In genomic region chr4:110907801-110908313, GRCh38 we compare ENCODE assay signal across 1 cellular context.
TF ChIP-seq lines count a peak whose summit lies in the region.

No MANE protein-coding gene starts in this region.

TF ChIP-seq in HEK293, 187 proteins besides CTCF, POLR2A, EP300 and RAD21 (continued from another document):
- TF ChIP-seq, protein P1, sequence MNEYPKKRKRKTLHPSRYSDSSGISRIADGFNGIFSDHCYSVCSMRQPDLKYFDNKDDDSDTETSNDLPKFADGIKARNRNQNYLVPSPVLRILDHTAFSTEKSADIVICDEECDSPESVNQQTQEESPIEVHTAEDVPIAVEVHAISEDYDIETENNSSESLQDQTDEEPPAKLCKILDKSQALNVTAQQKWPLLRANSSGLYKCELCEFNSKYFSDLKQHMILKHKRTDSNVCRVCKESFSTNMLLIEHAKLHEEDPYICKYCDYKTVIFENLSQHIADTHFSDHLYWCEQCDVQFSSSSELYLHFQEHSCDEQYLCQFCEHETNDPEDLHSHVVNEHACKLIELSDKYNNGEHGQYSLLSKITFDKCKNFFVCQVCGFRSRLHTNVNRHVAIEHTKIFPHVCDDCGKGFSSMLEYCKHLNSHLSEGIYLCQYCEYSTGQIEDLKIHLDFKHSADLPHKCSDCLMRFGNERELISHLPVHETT (tag by site-specific recombination; IDR thresholded peaks at IDR 0.05), result no peak
- TF ChIP-seq ZNF223 (tag by site-specific recombination; IDR thresholded peaks at IDR 0.05), result no peak
- no peak for TF ChIP-seq ZFP69B (tag by site-specific recombination; IDR thresholded peaks at IDR 0.05)
- no peak for TF ChIP-seq ZNF362 (tag by site-specific recombination; IDR thresholded peaks at IDR 0.05)
- no peak for TF ChIP-seq ZNF596 (tag by site-specific recombination; IDR thresholded peaks at IDR 0.05)
- TF ChIP-seq ZNF626 (tag by site-specific recombination; IDR thresholded peaks at IDR 0.05), result no peak
- TF ChIP-seq, protein P2, sequence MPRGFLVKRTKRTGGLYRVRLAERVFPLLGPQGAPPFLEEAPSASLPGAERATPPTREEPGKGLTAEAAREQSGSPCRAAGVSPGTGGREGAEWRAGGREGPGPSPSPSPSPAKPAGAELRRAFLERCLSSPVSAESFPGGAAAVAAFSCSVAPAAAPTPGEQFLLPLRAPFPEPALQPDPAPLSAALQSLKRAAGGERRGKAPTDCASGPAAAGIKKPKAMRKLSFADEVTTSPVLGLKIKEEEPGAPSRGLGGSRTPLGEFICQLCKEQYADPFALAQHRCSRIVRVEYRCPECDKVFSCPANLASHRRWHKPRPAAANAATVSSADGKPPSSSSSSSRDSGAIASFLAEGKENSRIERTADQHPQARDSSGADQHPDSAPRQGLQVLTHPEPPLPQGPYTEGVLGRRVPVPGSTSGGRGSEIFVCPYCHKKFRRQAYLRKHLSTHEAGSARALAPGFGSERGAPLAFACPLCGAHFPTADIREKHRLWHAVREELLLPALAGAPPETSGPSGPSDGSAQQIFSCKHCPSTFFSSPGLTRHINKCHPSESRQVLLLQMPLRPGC (tag by site-specific recombination; IDR thresholded peaks at IDR 0.05), result no peak
- no peak for TF ChIP-seq MZF1 (tag by site-specific recombination; IDR thresholded peaks at IDR 0.05; ENCODE audit: borderline replicate concordance)
- no peak for TF ChIP-seq MEIS1 (CRISPR knock-in tag; IDR thresholded peaks at IDR 0.05; ENCODE audit: borderline replicate concordance)
- TF ChIP-seq ZNF830 (tag by site-specific recombination; IDR thresholded peaks at IDR 0.05; ENCODE audit: low read depth), result no peak
- no peak for TF ChIP-seq ZNF132 (tag by site-specific recombination; IDR thresholded peaks at IDR 0.05; ENCODE audit: borderline replicate concordance)
- TF ChIP-seq ZNF707 (tag by site-specific recombination; IDR thresholded peaks at IDR 0.05), result no peak
- peak; percentile 55; the same call in 1 of the 2 replicates for TF ChIP-seq OSR2 (tag by site-specific recombination; IDR thresholded peaks at IDR 0.05)
- no peak for TF ChIP-seq ZNF777 (tag by site-specific recombination; IDR thresholded peaks at IDR 0.05; ENCODE audit: borderline replicate concordance)
- TF ChIP-seq, protein P3, sequence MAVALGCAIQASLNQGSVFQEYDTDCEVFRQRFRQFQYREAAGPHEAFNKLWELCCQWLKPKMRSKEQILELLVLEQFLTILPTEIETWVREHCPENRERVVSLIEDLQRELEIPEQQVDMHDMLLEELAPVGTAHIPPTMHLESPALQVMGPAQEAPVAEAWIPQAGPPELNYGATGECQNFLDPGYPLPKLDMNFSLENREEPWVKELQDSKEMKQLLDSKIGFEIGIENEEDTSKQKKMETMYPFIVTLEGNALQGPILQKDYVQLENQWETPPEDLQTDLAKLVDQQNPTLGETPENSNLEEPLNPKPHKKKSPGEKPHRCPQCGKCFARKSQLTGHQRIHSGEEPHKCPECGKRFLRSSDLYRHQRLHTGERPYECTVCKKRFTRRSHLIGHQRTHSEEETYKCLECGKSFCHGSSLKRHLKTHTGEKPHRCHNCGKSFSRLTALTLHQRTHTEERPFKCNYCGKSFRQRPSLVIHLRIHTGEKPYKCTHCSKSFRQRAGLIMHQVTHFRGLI (tag by site-specific recombination; IDR thresholded peaks at IDR 0.05), result no peak
- TF ChIP-seq ZBTB6 (tag by site-specific recombination; IDR thresholded peaks at IDR 0.05), result no peak
- TF ChIP-seq SCRT1 (tag by site-specific recombination; IDR thresholded peaks at IDR 0.05; ENCODE audit: borderline replicate concordance), result no peak
- TF ChIP-seq ZFP37 (tag by site-specific recombination; IDR thresholded peaks at IDR 0.05), result no peak
- TF ChIP-seq ZNF248 (tag by site-specific recombination; IDR thresholded peaks at IDR 0.05), result no peak
- no peak for TF ChIP-seq ZNF157 (tag by site-specific recombination; IDR thresholded peaks at IDR 0.05)
- no peak for TF ChIP-seq ZNF426 (tag by site-specific recombination; IDR thresholded peaks at IDR 0.05)
- TF ChIP-seq ZNF501 (tag by site-specific recombination; IDR thresholded peaks at IDR 0.05), result no peak
- 0 out of 2 replicates have a peak, but pooled peaks have one; percentile 28 for TF ChIP-seq IKZF3 (tag by site-specific recombination; IDR thresholded peaks at IDR 0.05)
- TF ChIP-seq ZIC2 (tag by site-specific recombination; IDR thresholded peaks at IDR 0.05), result no peak
- no peak for TF ChIP-seq ZNF239 (tag by site-specific recombination; IDR thresholded peaks at IDR 0.05)
- no peak for TF ChIP-seq ZNF530 (tag by site-specific recombination; IDR thresholded peaks at IDR 0.05; ENCODE audit: low read depth)
- no peak for TF ChIP-seq ZBTB7A (tag by site-specific recombination; IDR thresholded peaks at IDR 0.05; ENCODE audit: low read depth)
- TF ChIP-seq ZNF184 (tag by site-specific recombination; IDR thresholded peaks at IDR 0.05), result no peak
- TF ChIP-seq ZNF843 (tag by site-specific recombination; IDR thresholded peaks at IDR 0.05), result peak; percentile 39; the same call in 1 of the 2 replicates
- peak; percentile 60; the same call in 1 of the 2 replicates for TF ChIP-seq PRDM6 (tag by site-specific recombination; IDR thresholded peaks at IDR 0.05)
- no peak for TF ChIP-seq ZNF549 (tag by site-specific recombination; IDR thresholded peaks at IDR 0.05)
- no peak for TF ChIP-seq ZBTB17 (tag by site-specific recombination; IDR thresholded peaks at IDR 0.05)
- no peak for TF ChIP-seq ZNF660 (tag by site-specific recombination; IDR thresholded peaks at IDR 0.05)
- TF ChIP-seq ZNF146 (tag by site-specific recombination; IDR thresholded peaks at IDR 0.05), result no peak
- TF ChIP-seq ZNF670 (tag by site-specific recombination; IDR thresholded peaks at IDR 0.05; ENCODE audit: low read depth), result no peak
- 0 out of 2 replicates have a peak, but pooled peaks have one; percentile 22 for TF ChIP-seq ZNF664 (tag by site-specific recombination; IDR thresholded peaks at IDR 0.05)
- no peak for TF ChIP-seq ZNF214 (tag by site-specific recombination; IDR thresholded peaks at IDR 0.05; ENCODE audit: borderline replicate concordance)
- no peak for TF ChIP-seq ZNF26 (tag by site-specific recombination; IDR thresholded peaks at IDR 0.05)
- TF ChIP-seq ZNF555 (tag by site-specific recombination; conservative IDR thresholded peaks at IDR 0.05), result no peak
- TF ChIP-seq, protein P4, sequence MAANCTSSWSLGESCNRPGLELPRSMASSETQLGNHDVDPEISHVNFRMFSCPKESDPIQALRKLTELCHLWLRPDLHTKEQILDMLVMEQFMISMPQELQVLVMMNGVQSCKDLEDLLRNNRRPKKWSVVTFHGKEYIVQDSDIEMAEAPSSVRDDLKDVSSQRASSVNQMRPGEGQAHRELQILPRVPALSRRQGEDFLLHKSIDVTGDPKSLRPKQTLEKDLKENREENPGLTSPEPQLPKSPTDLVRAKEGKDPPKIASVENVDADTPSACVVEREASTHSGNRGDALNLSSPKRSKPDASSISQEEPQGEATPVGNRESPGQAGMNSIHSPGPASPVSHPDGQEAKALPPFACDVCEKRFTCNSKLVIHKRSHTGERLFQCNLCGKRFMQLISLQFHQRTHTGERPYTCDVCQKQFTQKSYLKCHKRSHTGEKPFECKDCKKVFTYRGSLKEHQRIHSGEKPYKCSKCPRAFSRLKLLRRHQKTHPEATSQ (tag by site-specific recombination; IDR thresholded peaks at IDR 0.05), result no peak
